In genomic region chr5:123881791-123882244, GRCh38 we compare ENCODE assay signal across 14 cellular contexts.
DNase-seq lines count a peak whose midpoint lies in the region; ATAC-seq and TF ChIP-seq lines count a peak whose summit lies in the region.
"Had no signal": no experiment of that assay in that cellular context is flagged by ENCODE, and none has a peak within 500 bp of the region (broad histone marks: within the 10 kb centered on the region; RNA-seq: fewer than 3 reads in every experiment).

No MANE protein-coding gene starts in this region.

- ATAC-seq in GM18909 (IDR thresholded peaks at IDR 0.05; ENCODE audit: poor library complexity, unreplicated experiment) (no peak), GM18858 (IDR thresholded peaks at IDR 0.05; ENCODE audit: unreplicated experiment) (no peak)
- ATAC-seq: activated CD4-positive, CD25-positive, alpha-beta regulatory T cell treated with anti-CD3 and anti-CD28 coated beads, Interleukin-2, amount 50 U/mL, for 24 hours; activated T-helper 17 cell treated with anti-CD3 and anti-CD28 coated beads, Interleukin-2, amount 50 U/mL, for 72 hours; CD8-positive, alpha-beta T cell; naive thymus-derived CD4-positive, alpha-beta T cell had no signal

- peak overlapping the region; percentile 46 for H3K56ac ChIP-seq in mesendoderm (ENCODE audit: low read length)

- TF ChIP-seq EP300 in Ishikawa (IDR thresholded peaks at IDR 0.05; ENCODE audit: borderline replicate concordance) = no peak

- no peak overlapping the region for H2BK5ac ChIP-seq in mesendoderm (ENCODE audit: low read length)

- no peak overlapping the region for H3K4ac ChIP-seq in mesendoderm (ENCODE audit: low read depth, low read length)

- TF ChIP-seq RAD21 in Ishikawa (IDR thresholded peaks at IDR 0.05; ENCODE audit: low read depth) = no peak

- H3K27ac ChIP-seq in mesendoderm (ENCODE audit: low read depth, low read length) = no peak overlapping the region

- no peak overlapping the region for H4K5ac ChIP-seq in mesendoderm (ENCODE audit: low read length)

- H3K27me3 ChIP-seq in mesendoderm (ENCODE audit: insufficient read depth, low read length, poor library complexity) = no peaks in the 10 kb centered on the region

- H3K9ac ChIP-seq in mesendoderm (ENCODE audit: low read length) = no peak overlapping the region

- H3K4me2 ChIP-seq in mesendoderm (ENCODE audit: low read length) = no peak overlapping the region

- no CpG with 5 or more reads among the region's 5 CpGs for WGBS in mesendoderm (ENCODE audit: extremely low coverage, insufficient coverage, low lambda C conversion rate)

- H3K4me1 ChIP-seq in mesendoderm (ENCODE audit: control insufficient read depth, low read depth, low read length) = no peaks in the 10 kb centered on the region

- no peak overlapping the region for H2AK5ac ChIP-seq in mesendoderm (ENCODE audit: low read length)

- no peaks in the 10 kb centered on the region for H3K79me2 ChIP-seq in mesendoderm (ENCODE audit: control insufficient read depth, insufficient read depth, low read length)

- DNase-seq in COLO829 (ENCODE audit: low spot score) (peak; percentile 11), cerebellar cortex (ENCODE audit: low spot score) (peak; percentile 28), mesendoderm (no peak), globus pallidus (ENCODE audit: low spot score) (no peak), NCI-H2029 treated with DMSO at 0.1 percent for 48 hours (lab: John Stamatoyannopoulos, UW) (no peak)
- DNase-seq: CD8-positive, alpha-beta T cell; cortex of kidney; hypothalamus; naive thymus-derived CD4-positive, alpha-beta T cell had no signal

- H2BK120ac ChIP-seq in mesendoderm (ENCODE audit: low read depth, low read length) = no peak overlapping the region

- H3K36me3 ChIP-seq in mesendoderm (ENCODE audit: control insufficient read depth, insufficient read depth, low read length) = no peaks in the 10 kb centered on the region

- no peak overlapping the region for H3K4me3 ChIP-seq in mesendoderm (ENCODE audit: low read length)

- no peak overlapping the region for H3K23ac ChIP-seq in mesendoderm (ENCODE audit: low read length)

- no peak overlapping the region for H3K18ac ChIP-seq in mesendoderm (ENCODE audit: low read length)

- no peak overlapping the region for H4K8ac ChIP-seq in mesendoderm (ENCODE audit: low read depth, low read length)

- no peaks in the 10 kb centered on the region for H3K79me1 ChIP-seq in mesendoderm (ENCODE audit: low read length)

- no peak overlapping the region for H2BK15ac ChIP-seq in mesendoderm (replicated peaks; ENCODE audit: low read depth)

TF ChIP-seq in Ishikawa, 13 proteins besides CTCF, POLR2A, EP300 and RAD21:
- TF ChIP-seq NFIC (IDR thresholded peaks at IDR 0.05) (peak; percentile 35; the same call in 1 of the 2 replicates), ZBTB7A (IDR thresholded peaks at IDR 0.05; ENCODE audit: low read depth) (no peak), TEAD4 (IDR thresholded peaks at IDR 0.05) (no peak)

Comparison
In these comparisons a context has a peak if more than half of its experiments do, and no peak if none do; other contexts are left out.
1. DNase-seq: peak in COLO829 (single experiment) and cerebellar cortex (single experiment); none in mesendoderm (single experiment), globus pallidus (single experiment) and NCI-H2029 treated with DMSO at 0.1 percent for 48 hours (single experiment).